ENCODE assay signal across 17 cellular contexts in genomic region chr22:38989461-38989860, GRCh38. TPM values are rescaled to one million over a fixed set of nuclear protein-coding genes. Genes with fewer than 3 reads are reported as not detected.
DNase-seq lines count a peak whose midpoint lies in the region; ATAC-seq and TF ChIP-seq lines count a peak whose summit lies in the region.
"Had no signal": no experiment of that assay in that cellular context is flagged by ENCODE, and none has a peak within 500 bp of the region (broad histone marks: within the 10 kb centered on the region; RNA-seq: fewer than 3 reads in every experiment).

No MANE protein-coding gene starts in this region.

- no peak for TF ChIP-seq CTCF in activated CD8-positive, alpha-beta T cell treated with anti-CD3 and anti-CD28 coated beads for 36 hours (IDR thresholded peaks at IDR 0.05)

- H3K27ac Mint-ChIP-seq in activated CD8-positive, alpha-beta T cell treated with anti-CD3 and anti-CD28 coated beads for 36 hours, result no peak overlapping the region
- peak overlapping the region; percentile 79 for H3K27ac Mint-ChIP-seq in stimulated activated effector memory CD8-positive, alpha-beta T cell treated with anti-CD3 and anti-CD28 coated beads, Interleukin-12 subunit alpha, Interleukin-12 subunit beta, amount 100 ng/mL, for 72 hours
- H3K27ac Mint-ChIP-seq: activated naive CD8-positive, alpha-beta T cell; CD8-positive, alpha-beta T cell; endodermal cell; natural killer cell treated with Interleukin-12 subunit alpha and Interleukin-12 subunit beta and Interleukin-15 and Interleukin-18, amount 100 ng/mL, for 72 hours; stimulated activated naive B cell treated with anti-CD40 and anti-IgM and Interleukin-4, amounts not matched to agents 10 μg/mL and 1 μg/mL and 100 μg/mL, for 72 hours had no signal

- peaks cover 56% of the 10 kb centered on the region for H3K4me1 Mint-ChIP-seq in activated CD8-positive, alpha-beta T cell treated with anti-CD3 and anti-CD28 coated beads for 36 hours (ENCODE audit: low read depth)
- H3K4me1 Mint-ChIP-seq in stimulated activated effector memory CD8-positive, alpha-beta T cell treated with anti-CD3 and anti-CD28 coated beads, Interleukin-12 subunit alpha, Interleukin-12 subunit beta, amount 100 ng/mL, for 72 hours, result peaks cover 48% of the 10 kb centered on the region

- intact Hi-C loops in activated CD8-positive, alpha-beta T cell treated with anti-CD3 and anti-CD28 coated beads for 36 hours (cut with micrococcal nuclease), result no loop called here

- no peaks in the 10 kb centered on the region for H3K9me3 Mint-ChIP-seq in activated CD8-positive, alpha-beta T cell treated with anti-CD3 and anti-CD28 coated beads for 36 hours
- H3K9me3 Mint-ChIP-seq in stimulated activated effector memory CD8-positive, alpha-beta T cell treated with anti-CD3 and anti-CD28 coated beads, Interleukin-12 subunit alpha, Interleukin-12 subunit beta, amount 100 ng/mL, for 72 hours, result no peaks in the 10 kb centered on the region
- H3K9me3 Mint-ChIP-seq: CD8-positive, alpha-beta T cell; natural killer cell treated with Interleukin-12 subunit alpha and Interleukin-12 subunit beta and Interleukin-15 and Interleukin-18, amount 100 ng/mL, for 72 hours; stimulated activated naive B cell treated with anti-CD40 and anti-IgM and Interleukin-4, amounts not matched to agents 10 μg/mL and 1 μg/mL and 100 μg/mL, for 72 hours had no signal

- CTCF ChIA-PET in activated CD8-positive, alpha-beta T cell treated with anti-CD3 and anti-CD28 coated beads for 36 hours (lab: Charles Lee), result no interaction called here

- POLR2A ChIA-PET in activated CD8-positive, alpha-beta T cell treated with anti-CD3 and anti-CD28 coated beads for 36 hours (lab: Charles Lee), result no interaction called here

- peak; percentile 17 for DNase-seq in activated naive CD4-positive, alpha-beta T cell treated with Interleukin-2 at 50 U/mL for 16 hours
- no peak for DNase-seq in activated naive CD4-positive, alpha-beta T cell (lab: John Stamatoyannopoulos, UW)
- DNase-seq in activated CD8-positive, alpha-beta T cell treated with anti-CD3 and anti-CD28 coated beads for 36 hours, result peak; percentile 36
- DNase-seq in stimulated activated effector memory CD8-positive, alpha-beta T cell treated with anti-CD3 and anti-CD28 coated beads, Interleukin-12 subunit alpha, Interleukin-12 subunit beta, amount 100 ng/mL, for 72 hours (ENCODE audit: low spot score in 2 of 2), result no peak
- DNase-seq in NCI-H748 (lab: John Stamatoyannopoulos, UW; ENCODE audit: unreplicated experiment) (no peak), LoVo (ENCODE audit: low spot score) (no peak)
- DNase-seq: endodermal cell; HCEC 1CT; Kasumi-1; NCI-H1105 treated with DMSO at 0.1 percent for 48 hours; NCI-H526; stimulated activated naive B cell treated with anti-CD40 and anti-IgM and Interleukin-4, amounts not matched to agents 10 μg/mL and 1 μg/mL and 100 μg/mL, for 72 hours had no signal

- ATAC-seq in activated CD8-positive, alpha-beta T cell treated with anti-CD3 and anti-CD28 coated beads for 36 hours, result no peak
- no peak for ATAC-seq in stimulated activated effector memory CD8-positive, alpha-beta T cell treated with anti-CD3 and anti-CD28 coated beads, Interleukin-12 subunit alpha, Interleukin-12 subunit beta, amount 100 ng/mL, for 72 hours
- ATAC-seq: CD8-positive, alpha-beta T cell; left lobe of liver; natural killer cell treated with Interleukin-12 subunit alpha and Interleukin-12 subunit beta and Interleukin-15 and Interleukin-18, amount 100 ng/mL, for 72 hours; sciatic nerve; stimulated activated naive B cell treated with anti-CD40 and anti-IgM and Interleukin-4, amounts not matched to agents 10 μg/mL and 1 μg/mL and 100 μg/mL, for 72 hours had no signal

- H3K36me3 Mint-ChIP-seq in activated CD8-positive, alpha-beta T cell treated with anti-CD3 and anti-CD28 coated beads for 36 hours (ENCODE audit: low read depth), result no peaks in the 10 kb centered on the region
- H3K36me3 Mint-ChIP-seq in stimulated activated effector memory CD8-positive, alpha-beta T cell treated with anti-CD3 and anti-CD28 coated beads, Interleukin-12 subunit alpha, Interleukin-12 subunit beta, amount 100 ng/mL, for 72 hours, result peaks cover 8% of the 10 kb centered on the region
- H3K36me3 Mint-ChIP-seq: activated naive CD8-positive, alpha-beta T cell; CD8-positive, alpha-beta T cell; natural killer cell treated with Interleukin-12 subunit alpha and Interleukin-12 subunit beta and Interleukin-15 and Interleukin-18, amount 100 ng/mL, for 72 hours; stimulated activated naive B cell treated with anti-CD40 and anti-IgM and Interleukin-4, amounts not matched to agents 10 μg/mL and 1 μg/mL and 100 μg/mL, for 72 hours had no signal

- H3K27me3 Mint-ChIP-seq in activated CD8-positive, alpha-beta T cell treated with anti-CD3 and anti-CD28 coated beads for 36 hours, result peaks cover 7% of the 10 kb centered on the region
- H3K27me3 Mint-ChIP-seq: activated naive CD8-positive, alpha-beta T cell had no signal

- no peak overlapping the region for H3K4me3 Mint-ChIP-seq in activated CD8-positive, alpha-beta T cell treated with anti-CD3 and anti-CD28 coated beads for 36 hours
- H3K4me3 Mint-ChIP-seq in stimulated activated effector memory CD8-positive, alpha-beta T cell treated with anti-CD3 and anti-CD28 coated beads, Interleukin-12 subunit alpha, Interleukin-12 subunit beta, amount 100 ng/mL, for 72 hours, result no peak overlapping the region
- H3K4me3 Mint-ChIP-seq: activated naive CD8-positive, alpha-beta T cell; CD8-positive, alpha-beta T cell; endodermal cell; natural killer cell treated with Interleukin-12 subunit alpha and Interleukin-12 subunit beta and Interleukin-15 and Interleukin-18, amount 100 ng/mL, for 72 hours; stimulated activated naive B cell treated with anti-CD40 and anti-IgM and Interleukin-4, amounts not matched to agents 10 μg/mL and 1 μg/mL and 100 μg/mL, for 72 hours had no signal

RNA-seq across cellular contexts. Expression of gene APOBEC3B, which starts 7.3 kb away (rescaled TPM):
- total RNA-seq in activated CD8-positive, alpha-beta T cell treated with anti-CD3 and anti-CD28 coated beads for 36 hours, result 1 to 10 TPM; 5.0 to 5.1 TPM

RNA-seq across cellular contexts. Expression of gene APOBEC3C, which starts 24.6 kb away (rescaled TPM):
- total RNA-seq in activated CD8-positive, alpha-beta T cell treated with anti-CD3 and anti-CD28 coated beads for 36 hours, result 10 to 100 TPM; 82.2 to 82.6 TPM

RNA-seq across cellular contexts. Expression of gene APOBEC3D, which starts 31.5 kb away (rescaled TPM):
- 10 to 100 TPM; 34.4 to 34.9 TPM for total RNA-seq in activated CD8-positive, alpha-beta T cell treated with anti-CD3 and anti-CD28 coated beads for 36 hours

RNA-seq across cellular contexts. Expression of gene APOBEC3A, which starts 32.1 kb away (rescaled TPM):
- total RNA-seq in activated CD8-positive, alpha-beta T cell treated with anti-CD3 and anti-CD28 coated beads for 36 hours, result not detected
- total RNA-seq: CD8-positive, alpha-beta T cell; endodermal cell had no signal

RNA-seq across cellular contexts. Expression of gene APOBEC3F, which starts 51.2 kb away (rescaled TPM):
- total RNA-seq in activated CD8-positive, alpha-beta T cell treated with anti-CD3 and anti-CD28 coated beads for 36 hours, result 10 to 100 TPM; 20.7 to 25.0 TPM

Comparison
In these comparisons a context has a peak if more than half of its experiments do, and no peak if none do; other contexts are left out.
1. DNase-seq: peak in activated naive CD4-positive, alpha-beta T cell treated with Interleukin-2 at 50 U/mL for 16 hours (single experiment) and activated CD8-positive, alpha-beta T cell treated with anti-CD3 and anti-CD28 coated beads for 36 hours (single experiment); none in activated naive CD4-positive, alpha-beta T cell (0 of 4), stimulated activated effector memory CD8-positive, alpha-beta T cell treated with anti-CD3 and anti-CD28 coated beads, Interleukin-12 subunit alpha, Interleukin-12 subunit beta, amount 100 ng/mL, for 72 hours (0 of 2), NCI-H748 (single experiment) and LoVo (single experiment).